Comparison of ENCODE assay signal across 1 cellular context in genomic region chr12:57138526-57139272, GRCh38.
A peak's percentile ranks its signal among the peaks of the same experiment; 100 is the strongest.
TF ChIP-seq lines count a peak whose summit lies in the region.

No MANE protein-coding gene starts in this region.

TF ChIP-seq in HepG2, 621 proteins besides CTCF, POLR2A, EP300 and RAD21 (continued from another document and continues in another):
- no peak for TF ChIP-seq ZBTB49 (CRISPR knock-in tag; IDR thresholded peaks at IDR 0.05; ENCODE audit: borderline replicate concordance)
- TF ChIP-seq, protein P1, sequence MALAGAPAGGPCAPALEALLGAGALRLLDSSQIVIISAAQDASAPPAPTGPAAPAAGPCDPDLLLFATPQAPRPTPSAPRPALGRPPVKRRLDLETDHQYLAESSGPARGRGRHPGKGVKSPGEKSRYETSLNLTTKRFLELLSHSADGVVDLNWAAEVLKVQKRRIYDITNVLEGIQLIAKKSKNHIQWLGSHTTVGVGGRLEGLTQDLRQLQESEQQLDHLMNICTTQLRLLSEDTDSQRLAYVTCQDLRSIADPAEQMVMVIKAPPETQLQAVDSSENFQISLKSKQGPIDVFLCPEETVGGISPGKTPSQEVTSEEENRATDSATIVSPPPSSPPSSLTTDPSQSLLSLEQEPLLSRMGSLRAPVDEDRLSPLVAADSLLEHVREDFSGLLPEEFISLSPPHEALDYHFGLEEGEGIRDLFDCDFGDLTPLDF (CRISPR knock-in tag; IDR thresholded peaks at IDR 0.05), result no peak
- TF ChIP-seq ZNF383 (CRISPR knock-in tag; IDR thresholded peaks at IDR 0.05; ENCODE audit: borderline replicate concordance), result no peak
- no peak for TF ChIP-seq IRF2 (CRISPR knock-in tag; IDR thresholded peaks at IDR 0.05)
- TF ChIP-seq ZNF616 (CRISPR knock-in tag; IDR thresholded peaks at IDR 0.05; ENCODE audit: low read depth), result no peak
- no peak for TF ChIP-seq ZFP36 (IDR thresholded peaks at IDR 0.05; ENCODE audit: borderline replicate concordance, low read depth, low read length, partially characterized antibody)
- no peak for TF ChIP-seq HMG20A (CRISPR knock-in tag; IDR thresholded peaks at IDR 0.05; ENCODE audit: borderline replicate concordance)
- TF ChIP-seq SMC3 (IDR thresholded peaks at IDR 0.05; ENCODE audit: low read length), result no peak
- no peak for TF ChIP-seq ZMYM4 (CRISPR knock-in tag; IDR thresholded peaks at IDR 0.05)
- TF ChIP-seq ZNF530 (CRISPR knock-in tag; IDR thresholded peaks at IDR 0.05; ENCODE audit: low read depth), result no peak
- TF ChIP-seq ZNF609 (CRISPR knock-in tag; IDR thresholded peaks at IDR 0.05; ENCODE audit: borderline replicate concordance), result peak; percentile 48; the same call in 1 of the 2 replicates
- no peak for TF ChIP-seq SCMH1 (CRISPR knock-in tag; IDR thresholded peaks at IDR 0.05; ENCODE audit: borderline replicate concordance)
- no peak for TF ChIP-seq GATAD1 (CRISPR knock-in tag; IDR thresholded peaks at IDR 0.05)
- TF ChIP-seq DMAP1 (CRISPR knock-in tag; IDR thresholded peaks at IDR 0.05), result no peak
- no peak for TF ChIP-seq GRHL1 (CRISPR knock-in tag; conservative IDR thresholded peaks at IDR 0.05)
- TF ChIP-seq SMYD3 (CRISPR knock-in tag; IDR thresholded peaks at IDR 0.05), result no peak
- TF ChIP-seq, protein P2, sequence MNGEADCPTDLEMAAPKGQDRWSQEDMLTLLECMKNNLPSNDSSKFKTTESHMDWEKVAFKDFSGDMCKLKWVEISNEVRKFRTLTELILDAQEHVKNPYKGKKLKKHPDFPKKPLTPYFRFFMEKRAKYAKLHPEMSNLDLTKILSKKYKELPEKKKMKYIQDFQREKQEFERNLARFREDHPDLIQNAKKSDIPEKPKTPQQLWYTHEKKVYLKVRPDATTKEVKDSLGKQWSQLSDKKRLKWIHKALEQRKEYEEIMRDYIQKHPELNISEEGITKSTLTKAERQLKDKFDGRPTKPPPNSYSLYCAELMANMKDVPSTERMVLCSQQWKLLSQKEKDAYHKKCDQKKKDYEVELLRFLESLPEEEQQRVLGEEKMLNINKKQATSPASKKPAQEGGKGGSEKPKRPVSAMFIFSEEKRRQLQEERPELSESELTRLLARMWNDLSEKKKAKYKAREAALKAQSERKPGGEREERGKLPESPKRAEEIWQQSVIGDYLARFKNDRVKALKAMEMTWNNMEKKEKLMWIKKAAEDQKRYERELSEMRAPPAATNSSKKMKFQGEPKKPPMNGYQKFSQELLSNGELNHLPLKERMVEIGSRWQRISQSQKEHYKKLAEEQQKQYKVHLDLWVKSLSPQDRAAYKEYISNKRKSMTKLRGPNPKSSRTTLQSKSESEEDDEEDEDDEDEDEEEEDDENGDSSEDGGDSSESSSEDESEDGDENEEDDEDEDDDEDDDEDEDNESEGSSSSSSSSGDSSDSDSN (CRISPR knock-in tag; IDR thresholded peaks at IDR 0.05), result no peak
- TF ChIP-seq ZNF567 (CRISPR knock-in tag; IDR thresholded peaks at IDR 0.05; ENCODE audit: borderline replicate concordance), result no peak
- TF ChIP-seq SNAPC5 (CRISPR knock-in tag; IDR thresholded peaks at IDR 0.05; ENCODE audit: borderline replicate concordance), result no peak
- TF ChIP-seq ZNF746 (CRISPR knock-in tag; IDR thresholded peaks at IDR 0.05), result peak; percentile 24; the same call in 1 of the 2 replicates
- TF ChIP-seq, protein P3, sequence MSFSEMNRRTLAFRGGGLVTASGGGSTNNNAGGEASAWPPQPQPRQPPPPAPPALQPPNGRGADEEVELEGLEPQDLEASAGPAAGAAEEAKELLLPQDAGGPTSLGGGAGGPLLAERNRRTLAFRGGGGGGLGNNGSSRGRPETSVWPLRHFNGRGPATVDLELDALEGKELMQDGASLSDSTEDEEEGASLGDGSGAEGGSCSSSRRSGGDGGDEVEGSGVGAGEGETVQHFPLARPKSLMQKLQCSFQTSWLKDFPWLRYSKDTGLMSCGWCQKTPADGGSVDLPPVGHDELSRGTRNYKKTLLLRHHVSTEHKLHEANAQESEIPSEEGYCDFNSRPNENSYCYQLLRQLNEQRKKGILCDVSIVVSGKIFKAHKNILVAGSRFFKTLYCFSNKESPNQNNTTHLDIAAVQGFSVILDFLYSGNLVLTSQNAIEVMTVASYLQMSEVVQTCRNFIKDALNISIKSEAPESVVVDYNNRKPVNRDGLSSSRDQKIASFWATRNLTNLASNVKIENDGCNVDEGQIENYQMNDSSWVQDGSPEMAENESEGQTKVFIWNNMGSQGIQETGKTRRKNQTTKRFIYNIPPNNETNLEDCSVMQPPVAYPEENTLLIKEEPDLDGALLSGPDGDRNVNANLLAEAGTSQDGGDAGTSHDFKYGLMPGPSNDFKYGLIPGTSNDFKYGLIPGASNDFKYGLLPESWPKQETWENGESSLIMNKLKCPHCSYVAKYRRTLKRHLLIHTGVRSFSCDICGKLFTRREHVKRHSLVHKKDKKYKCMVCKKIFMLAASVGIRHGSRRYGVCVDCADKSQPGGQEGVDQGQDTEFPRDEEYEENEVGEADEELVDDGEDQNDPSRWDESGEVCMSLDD (CRISPR knock-in tag; IDR thresholded peaks at IDR 0.05; ENCODE audit: borderline replicate concordance), result peak; percentile 47; the same call in 1 of the 2 replicates
- no peak for TF ChIP-seq ZNF546 (CRISPR knock-in tag; conservative IDR thresholded peaks at IDR 0.05)
- TF ChIP-seq ZNF143 (CRISPR knock-in tag; IDR thresholded peaks at IDR 0.05), result no peak
- TF ChIP-seq TFE3 (CRISPR knock-in tag; IDR thresholded peaks at IDR 0.05), result no peak
- TF ChIP-seq, protein P4, sequence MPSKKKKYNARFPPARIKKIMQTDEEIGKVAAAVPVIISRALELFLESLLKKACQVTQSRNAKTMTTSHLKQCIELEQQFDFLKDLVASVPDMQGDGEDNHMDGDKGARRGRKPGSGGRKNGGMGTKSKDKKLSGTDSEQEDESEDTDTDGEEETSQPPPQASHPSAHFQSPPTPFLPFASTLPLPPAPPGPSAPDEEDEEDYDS (CRISPR knock-in tag; IDR thresholded peaks at IDR 0.05), result no peak
- peak; percentile 95 for TF ChIP-seq PPARG (CRISPR knock-in tag; conservative IDR thresholded peaks at IDR 0.05)
- TF ChIP-seq AGO1 (IDR thresholded peaks at IDR 0.05; ENCODE audit: low read depth, low read length, poor library complexity, severe bottlenecking), result no peak
- TF ChIP-seq, protein P5, sequence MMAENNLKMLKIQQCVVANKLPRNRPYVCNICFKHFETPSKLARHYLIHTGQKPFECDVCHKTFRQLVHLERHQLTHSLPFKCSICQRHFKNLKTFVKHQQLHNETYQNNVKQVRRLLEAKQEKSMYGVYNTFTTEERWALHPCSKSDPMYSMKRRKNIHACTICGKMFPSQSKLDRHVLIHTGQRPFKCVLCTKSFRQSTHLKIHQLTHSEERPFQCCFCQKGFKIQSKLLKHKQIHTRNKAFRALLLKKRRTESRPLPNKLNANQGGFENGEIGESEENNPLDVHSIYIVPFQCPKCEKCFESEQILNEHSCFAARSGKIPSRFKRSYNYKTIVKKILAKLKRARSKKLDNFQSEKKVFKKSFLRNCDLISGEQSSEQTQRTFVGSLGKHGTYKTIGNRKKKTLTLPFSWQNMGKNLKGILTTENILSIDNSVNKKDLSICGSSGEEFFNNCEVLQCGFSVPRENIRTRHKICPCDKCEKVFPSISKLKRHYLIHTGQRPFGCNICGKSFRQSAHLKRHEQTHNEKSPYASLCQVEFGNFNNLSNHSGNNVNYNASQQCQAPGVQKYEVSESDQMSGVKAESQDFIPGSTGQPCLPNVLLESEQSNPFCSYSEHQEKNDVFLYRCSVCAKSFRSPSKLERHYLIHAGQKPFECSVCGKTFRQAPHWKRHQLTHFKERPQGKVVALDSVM (CRISPR knock-in tag; IDR thresholded peaks at IDR 0.05), result peak; percentile 60; the same call in 1 of the 2 replicates
- peak; percentile 62 for TF ChIP-seq SALL1 (CRISPR knock-in tag; IDR thresholded peaks at IDR 0.05)
- TF ChIP-seq ZNF17 (CRISPR knock-in tag; IDR thresholded peaks at IDR 0.05), result no peak
- TF ChIP-seq FOXA1 (IDR thresholded peaks at IDR 0.05), result no peak
- TF ChIP-seq FOXA1 (CRISPR knock-in tag; IDR thresholded peaks at IDR 0.05), result no peak
- no peak for TF ChIP-seq ZNF883 (CRISPR knock-in tag; IDR thresholded peaks at IDR 0.05; ENCODE audit: not compliant biosample characterization)
- no peak for TF ChIP-seq RBFOX2 (IDR thresholded peaks at IDR 0.05; ENCODE audit: low read depth, low read length)
